In genomic region chr12:44647891-44648690, GRCh38 we compare ENCODE assay signal across 25 cellular contexts.
DNase-seq lines count a peak whose midpoint lies in the region; ATAC-seq and TF ChIP-seq lines count a peak whose summit lies in the region.
"Had no signal": no experiment of that assay in that cellular context is flagged by ENCODE, and none has a peak within 500 bp of the region (broad histone marks: within the 10 kb centered on the region; RNA-seq: fewer than 3 reads in every experiment).

No MANE protein-coding gene starts in this region.

- no peak for TF ChIP-seq CTCF in MM.1S (IDR thresholded peaks at IDR 0.05; ENCODE audit: low read length)

- H3K4me1 Mint-ChIP-seq in activated naive CD8-positive, alpha-beta T cell treated with anti-CD3 and anti-CD28 coated beads, Interleukin-2, amount 10 ng/mL, durations not matched to agents 7 days and 5 days, result peaks cover 8% of the 10 kb centered on the region
- H3K4me1 Mint-ChIP-seq in CD8-positive, alpha-beta memory T cell, result peaks cover 9 to 32% (median 19%) of the 10 kb centered on the region in 3 donors
- H3K4me1 Mint-ChIP-seq in T-helper 2 cell treated with Interferon-gamma antibody and Interleukin-4, amounts not matched to agents 5 μg/mL and 100 μg/mL, for 36 hours (ENCODE audit: low read depth), result peaks cover 2% of the 10 kb centered on the region
- H3K4me1 Mint-ChIP-seq: activated CD4-positive, alpha-beta memory T cell treated with anti-CD3 and anti-CD28 coated beads, Interleukin-2, amount 10 ng/mL, durations not matched to agents 7 days and 5 days; CD14-positive monocyte had no signal

- peaks cover 14% of the 10 kb centered on the region for H3K36me3 Mint-ChIP-seq in activated naive CD8-positive, alpha-beta T cell treated with anti-CD3 and anti-CD28 coated beads, Interleukin-2, amount 10 ng/mL, durations not matched to agents 7 days and 5 days
- peaks cover 0 to 25% (median 0%) of the 10 kb centered on the region in 3 donors for H3K36me3 Mint-ChIP-seq in CD8-positive, alpha-beta memory T cell
- H3K36me3 Mint-ChIP-seq in T-helper 2 cell treated with Interferon-gamma antibody and Interleukin-4, amounts not matched to agents 5 μg/mL and 100 μg/mL, for 36 hours (ENCODE audit: low read depth), result no peaks in the 10 kb centered on the region
- H3K36me3 Mint-ChIP-seq: CD14-positive monocyte had no signal

- H3K27ac ChIP-seq in MM.1S (ENCODE audit: low read length), result no peak overlapping the region
- no peak overlapping the region for H3K27ac ChIP-seq in CD8-positive, alpha-beta memory T cell (ENCODE audit: low read depth, low read length)
- H3K27ac ChIP-seq: epithelial cell of prostate, GM23248, HL-60, ovary, SJSA1, spleen had no signal

- H3K4me1 ChIP-seq in MM.1S (ENCODE audit: low read length), result 0 out of 2 replicates have a peak, but pooled peaks cover 12% of the 10 kb centered on the region
- H3K4me1 ChIP-seq in CD8-positive, alpha-beta memory T cell (ENCODE audit: insufficient read depth, low read length), result no peaks in the 10 kb centered on the region
- H3K4me1 ChIP-seq: SJSA1, spleen had no signal

- H3K27ac Mint-ChIP-seq in activated naive CD8-positive, alpha-beta T cell treated with anti-CD3 and anti-CD28 coated beads, Interleukin-2, amount 10 ng/mL, durations not matched to agents 7 days and 5 days, result peak overlapping the region; percentile 39
- peak overlapping the region in 1 of 8 donors; percentile 26 for H3K27ac Mint-ChIP-seq in CD8-positive, alpha-beta memory T cell
- no peak overlapping the region for H3K27ac Mint-ChIP-seq in T-helper 2 cell treated with Interferon-gamma antibody and Interleukin-4, amounts not matched to agents 5 μg/mL and 100 μg/mL, for 36 hours
- H3K27ac Mint-ChIP-seq: activated CD4-positive, alpha-beta memory T cell treated with anti-CD3 and anti-CD28 coated beads, Interleukin-2, amount 10 ng/mL, durations not matched to agents 7 days and 5 days; CD14-positive monocyte; nephron progenitor cell had no signal

- H3K27me3 Mint-ChIP-seq in activated naive CD8-positive, alpha-beta T cell treated with anti-CD3 and anti-CD28 coated beads, Interleukin-2, amount 10 ng/mL, durations not matched to agents 7 days and 5 days, result no peaks in the 10 kb centered on the region
- H3K27me3 Mint-ChIP-seq in CD8-positive, alpha-beta memory T cell, result peaks cover 0 to 2% of the 10 kb centered on the region in 2 donors
- no peaks in the 10 kb centered on the region for H3K27me3 Mint-ChIP-seq in T-helper 2 cell treated with Interferon-gamma antibody and Interleukin-4, amounts not matched to agents 5 μg/mL and 100 μg/mL, for 36 hours (ENCODE audit: low read depth)
- H3K27me3 Mint-ChIP-seq: activated CD4-positive, alpha-beta memory T cell treated with anti-CD3 and anti-CD28 coated beads, Interleukin-2, amount 10 ng/mL, durations not matched to agents 7 days and 5 days had no signal

- POLR2A ChIA-PET in activated naive CD8-positive, alpha-beta T cell treated with anti-CD3 and anti-CD28 coated beads, Interleukin-2, amount 10 ng/mL, durations not matched to agents 7 days and 5 days (lab: Charles Lee), result no interaction called here
- POLR2A ChIA-PET in CD8-positive, alpha-beta memory T cell (lab: Charles Lee), result no interaction called here

- no peaks in the 10 kb centered on the region for H3K79me2 ChIP-seq in MM.1S (ENCODE audit: low read length)

- H3K4me2 ChIP-seq in MM.1S (ENCODE audit: low read depth, low read length), result no peak overlapping the region

- H3K4me3 ChIP-seq in MM.1S (ENCODE audit: low read length), result no peak overlapping the region
- H3K4me3 ChIP-seq in CD8-positive, alpha-beta memory T cell (ENCODE audit: low read length), result no peak overlapping the region
- H3K4me3 ChIP-seq: GM23248, ovary, SJSA1, spleen had no signal

- no peaks in the 10 kb centered on the region for H3K9me3 Mint-ChIP-seq in activated naive CD8-positive, alpha-beta T cell treated with anti-CD3 and anti-CD28 coated beads, Interleukin-2, amount 10 ng/mL, durations not matched to agents 7 days and 5 days
- H3K9me3 Mint-ChIP-seq in CD8-positive, alpha-beta memory T cell, result no peaks in the 10 kb centered on the region
- no peaks in the 10 kb centered on the region for H3K9me3 Mint-ChIP-seq in T-helper 2 cell treated with Interferon-gamma antibody and Interleukin-4, amounts not matched to agents 5 μg/mL and 100 μg/mL, for 36 hours
- H3K9me3 Mint-ChIP-seq: activated CD4-positive, alpha-beta memory T cell treated with anti-CD3 and anti-CD28 coated beads, Interleukin-2, amount 10 ng/mL, durations not matched to agents 7 days and 5 days; nephron progenitor cell had no signal

- no peaks in the 10 kb centered on the region for H3K27me3 ChIP-seq in MM.1S (replicated peaks; ENCODE audit: insufficient read depth, low read length)
- H3K27me3 ChIP-seq in CD8-positive, alpha-beta memory T cell (ENCODE audit: insufficient read depth, low read length, poor library complexity, severe bottlenecking), result no peaks in the 10 kb centered on the region
- H3K27me3 ChIP-seq: ovary, SJSA1, spleen had no signal

- H3K4me3 Mint-ChIP-seq in activated naive CD8-positive, alpha-beta T cell treated with anti-CD3 and anti-CD28 coated beads, Interleukin-2, amount 10 ng/mL, durations not matched to agents 7 days and 5 days, result no peak overlapping the region
- no peak overlapping the region for H3K4me3 Mint-ChIP-seq in CD8-positive, alpha-beta memory T cell
- no peak overlapping the region for H3K4me3 Mint-ChIP-seq in T-helper 2 cell treated with Interferon-gamma antibody and Interleukin-4, amounts not matched to agents 5 μg/mL and 100 μg/mL, for 36 hours
- H3K4me3 Mint-ChIP-seq: activated CD4-positive, alpha-beta memory T cell treated with anti-CD3 and anti-CD28 coated beads, Interleukin-2, amount 10 ng/mL, durations not matched to agents 7 days and 5 days; CD14-positive monocyte; nephron progenitor cell had no signal

- DNase-seq in MM.1S, result peak; percentile 44
- no peak for DNase-seq in activated naive CD8-positive, alpha-beta T cell treated with anti-CD3 and anti-CD28 coated beads, Interleukin-2, amount 10 ng/mL, durations not matched to agents 7 days and 5 days
- peak; percentile 26 for DNase-seq in putamen (ENCODE audit: low spot score)
- DNase-seq in CD8-positive, alpha-beta memory T cell, result no peak
- no peak for DNase-seq in stimulated activated CD4-positive, alpha-beta T cell treated with anti-CD3 and anti-CD28 coated beads, Interleukin-2, amount 100 ng/mL, for 48 hours
- no peak for DNase-seq in T-helper 2 cell treated with Interferon-gamma antibody and Interleukin-4, amounts not matched to agents 5 μg/mL and 100 μg/mL, for 36 hours (ENCODE audit: low spot score)
- DNase-seq: activated CD4-positive, alpha-beta memory T cell treated with anti-CD3 and anti-CD28 coated beads, Interleukin-2, amount 10 ng/mL, durations not matched to agents 7 days and 5 days; activated T-cell treated with anti-CD3 and anti-CD28 coated beads for 4 hours; anterior cingulate cortex; effector CD8-positive, alpha-beta T cell; glutamatergic neuron; GM23248; Kasumi-1; NCI-H1694 treated with DMSO at 0.1 percent for 48 hours; NCI-H2171 treated with DMSO at 0.1 percent for 48 hours; nephron progenitor cell; ovary; spleen had no signal

- H3K9me2 ChIP-seq in MM.1S (replicated peaks; ENCODE audit: insufficient read depth, low read length), result no peaks in the 10 kb centered on the region

- H2AFZ ChIP-seq in MM.1S (ENCODE audit: low read length), result no peak overlapping the region
- H2AFZ ChIP-seq: GM23248 had no signal

- H3K9ac ChIP-seq in MM.1S (ENCODE audit: low read length), result no peak overlapping the region
- H3K9ac ChIP-seq: GM23248 had no signal

- CTCF ChIA-PET in CD8-positive, alpha-beta memory T cell (lab: Charles Lee), result no interaction called here

- H4K20me1 ChIP-seq in MM.1S (ENCODE audit: insufficient read depth, low read length), result no peaks in the 10 kb centered on the region

- ATAC-seq in GM19351 (IDR thresholded peaks at IDR 0.05; ENCODE audit: unreplicated experiment), result peak; percentile 83
- no peak for ATAC-seq in activated naive CD8-positive, alpha-beta T cell treated with anti-CD3 and anti-CD28 coated beads, Interleukin-2, amount 10 ng/mL, durations not matched to agents 7 days and 5 days (ENCODE audit: low read depth)
- ATAC-seq: activated CD4-positive, CD25-positive, alpha-beta regulatory T cell treated with anti-CD3 and anti-CD28 coated beads, Interleukin-2, amount 50 U/mL, for 24 hours; HepG2 had no signal

- no peaks in the 10 kb centered on the region for H3K9me3 ChIP-seq in MM.1S (replicated peaks; ENCODE audit: insufficient read depth, low read length)
- no peaks in the 10 kb centered on the region for H3K9me3 ChIP-seq in CD8-positive, alpha-beta memory T cell (ENCODE audit: low read length)
- H3K9me3 ChIP-seq: ovary, SJSA1, spleen had no signal

- no peaks in the 10 kb centered on the region for H3K36me3 ChIP-seq in MM.1S (replicated peaks; ENCODE audit: insufficient read depth, low read length)
- no peaks in the 10 kb centered on the region for H3K36me3 ChIP-seq in CD8-positive, alpha-beta memory T cell (ENCODE audit: insufficient read depth, low read length)
- H3K36me3 ChIP-seq: ovary, SJSA1, spleen had no signal

- no peaks in the 10 kb centered on the region for H3F3A ChIP-seq in MM.1S (ENCODE audit: insufficient read depth, low read length)

Comparison
In these comparisons a context has a peak if more than half of its experiments do, and no peak if none do; other contexts are left out.
1. DNase-seq: peak in MM.1S (single experiment) and putamen (single experiment); none in activated naive CD8-positive, alpha-beta T cell treated with anti-CD3 and anti-CD28 coated beads, Interleukin-2, amount 10 ng/mL, durations not matched to agents 7 days and 5 days (single experiment), CD8-positive, alpha-beta memory T cell (0 of 5), stimulated activated CD4-positive, alpha-beta T cell treated with anti-CD3 and anti-CD28 coated beads, Interleukin-2, amount 100 ng/mL, for 48 hours (0 of 2) and T-helper 2 cell treated with Interferon-gamma antibody and Interleukin-4, amounts not matched to agents 5 μg/mL and 100 μg/mL, for 36 hours (single experiment).